1 cellular context compared by ENCODE assay signal in the genomic region with DNA sequence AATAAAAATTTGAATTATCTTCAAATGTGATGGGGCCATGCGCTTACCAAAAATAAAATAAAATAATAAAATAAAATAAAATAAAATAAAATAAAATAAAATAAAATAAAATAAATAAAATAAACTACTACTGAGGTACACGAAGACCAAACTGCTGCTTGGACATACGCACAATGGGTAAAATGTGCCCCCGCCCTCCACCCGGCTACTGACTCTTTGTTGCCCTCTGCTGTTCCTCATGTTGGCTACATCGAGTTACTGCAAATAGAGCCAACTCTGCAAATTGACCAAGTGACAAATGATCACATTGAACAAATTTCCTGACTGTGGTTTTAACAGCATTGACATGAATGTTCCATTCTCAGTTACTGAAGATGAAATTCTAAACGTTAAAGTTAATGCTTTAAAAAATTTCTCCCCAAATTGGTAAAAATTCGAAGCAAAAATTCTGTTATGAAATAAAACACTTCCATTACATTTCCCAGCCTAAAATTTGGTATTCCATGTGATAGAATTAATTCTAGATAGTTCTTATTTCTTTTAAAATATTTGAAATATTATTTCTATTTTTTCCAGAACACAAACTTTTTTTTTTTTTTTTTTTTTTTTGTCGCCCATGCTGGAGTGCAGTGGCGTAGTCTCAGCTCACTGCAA.
TF ChIP-seq lines count a peak whose summit lies in the region.

No MANE protein-coding gene starts in this region.

TF ChIP-seq in HepG2, 621 proteins besides CTCF, POLR2A, EP300 and RAD21 (continued from another document):
- TF ChIP-seq STAG1 (CRISPR knock-in tag; IDR thresholded peaks at IDR 0.05) (peak; percentile 22; the same call in 1 of the 2 replicates), SMC3 (IDR thresholded peaks at IDR 0.05; ENCODE audit: low read length) (peak; percentile 41)
TF ChIP-seq in HepG2: peak in this region for 6.
